ENCODE assay signal across 9 cellular contexts in genomic region chr20:50484271-50484976, GRCh38. TPM values are rescaled to one million over a fixed set of nuclear protein-coding genes. Genes with fewer than 3 reads are reported as not detected.
A peak's percentile ranks its signal among the peaks of the same experiment; 100 is the strongest.
DNase-seq lines count a peak whose midpoint lies in the region; ATAC-seq, FAIRE-seq and TF ChIP-seq lines count a peak whose summit lies in the region.
"Had no signal": no experiment of that assay in that cellular context is flagged by ENCODE, and none has a peak within 500 bp of the region (broad histone marks: within the 10 kb centered on the region; RNA-seq: fewer than 3 reads in every experiment).

No MANE protein-coding gene starts in this region.

- H3K4me1 Mint-ChIP-seq in CD14-positive monocyte (peaks cover 28% of the 10 kb centered on the region), astrocyte (ENCODE audit: low read depth, unreplicated experiment) (peaks cover 5% of the 10 kb centered on the region)

- no peaks in the 10 kb centered on the region for H3K79me2 ChIP-seq in astrocyte (ENCODE audit: insufficient read depth, low read length)

- no peak overlapping the region for H2AFZ ChIP-seq in astrocyte (ENCODE audit: low read depth, low read length)

- H3K9me3 ChIP-seq in astrocyte (ENCODE audit: insufficient read depth, low read depth, low read length) (no peaks in the 10 kb centered on the region), muscle layer of colon (ENCODE audit: low read length) (no peaks in the 10 kb centered on the region)

- H3K36me3 ChIP-seq in astrocyte (ENCODE audit: insufficient read depth, low read length) (no peaks in the 10 kb centered on the region), muscle layer of colon (ENCODE audit: insufficient read depth, low read length) (no peaks in the 10 kb centered on the region)

- H3K4me3 ChIP-seq in LNCaP clone FGC (ENCODE audit: low read depth, low read length), result peak overlapping the region; percentile 42; the same call in 1 of the 2 replicates
- no peak overlapping the region for H3K4me3 ChIP-seq in astrocyte (ENCODE audit: insufficient read depth, low read depth, low read length)
- peak overlapping the region in 1 of 2 donors; percentile 61 for H3K4me3 ChIP-seq in muscle layer of colon (ENCODE audit: low read depth in 1 of 2, low read length in 2 of 2)

- no peaks in the 10 kb centered on the region for H3K27me3 Mint-ChIP-seq in CD14-positive monocyte (ENCODE audit: low read depth in 3 of 3)
- H3K27me3 Mint-ChIP-seq in astrocyte (ENCODE audit: low read depth, unreplicated experiment), result peaks cover 11% of the 10 kb centered on the region

- H3K27ac ChIP-seq in astrocyte (ENCODE audit: low read depth, low read length), result no peak overlapping the region
- H3K27ac ChIP-seq in muscle layer of colon (ENCODE audit: low read depth, low read length), result peak overlapping the region; percentile 86

- H3K4me1 ChIP-seq in astrocyte (ENCODE audit: insufficient read depth, low read length), result no peaks in the 10 kb centered on the region
- H3K4me1 ChIP-seq in muscle layer of colon (ENCODE audit: insufficient read depth, low read length), result peaks cover 10% of the 10 kb centered on the region

- no peaks in the 10 kb centered on the region for H4K20me1 ChIP-seq in astrocyte (ENCODE audit: insufficient read depth, low read length)

- intact Hi-C loops in CD14-positive monocyte (cut with micrococcal nuclease), result no loop called here

- ATAC-seq in GM18867 (IDR thresholded peaks at IDR 0.05; ENCODE audit: unreplicated experiment) (no peak), left lobe of liver (no peak), HG02840 (IDR thresholded peaks at IDR 0.05; ENCODE audit: low FRiP score, unreplicated experiment) (no peak)

- H3K9me3 Mint-ChIP-seq in CD14-positive monocyte, result peaks cover 0 to 4% (median 1%) of the 10 kb centered on the region in 7 donors
- no peaks in the 10 kb centered on the region for H3K9me3 Mint-ChIP-seq in astrocyte (ENCODE audit: unreplicated experiment)

- no peak for DNase-seq in CD14-positive monocyte (ENCODE audit: low spot score)
- DNase-seq in LNCaP clone FGC (ENCODE audit: low read depth), result no peak
- DNase-seq in astrocyte (ENCODE audit: low read depth), result no peak
- no peak for DNase-seq in left lobe of liver (ENCODE audit: low spot score)
- no peak for DNase-seq in GM12891 (ENCODE audit: insufficient read length, low spot score)
- DNase-seq: stimulated activated CD4-positive, alpha-beta T cell treated with anti-CD3 and anti-CD28 coated beads, Interleukin-4, amount 100 ng/mL, for 4 hours had no signal

- TF ChIP-seq CTCF in CD14-positive monocyte (IDR thresholded peaks at IDR 0.05) (no peak), LNCaP clone FGC (IDR thresholded peaks at IDR 0.05; ENCODE audit: control insufficient read depth, extremely low read depth, insufficient read depth) (no peak), astrocyte (IDR thresholded peaks at IDR 0.05; ENCODE audit: insufficient read depth, low read depth, low read length) (no peak)

- H3K36me3 Mint-ChIP-seq in CD14-positive monocyte (no peaks in the 10 kb centered on the region), astrocyte (ENCODE audit: low read depth, unreplicated experiment) (no peaks in the 10 kb centered on the region)

- FAIRE-seq in astrocyte (lab: Jason Lieb, UNC) (no peak), GM12891 (lab: Jason Lieb, UNC) (no peak)

- no peak for TF ChIP-seq POLR2A in GM12891 (IDR thresholded peaks at IDR 0.05; ENCODE audit: low read depth, low read length)

- H3K4me3 Mint-ChIP-seq in CD14-positive monocyte (peak overlapping the region; percentile 83 to 96), astrocyte (ENCODE audit: unreplicated experiment) (no peak overlapping the region)

- H3K27ac Mint-ChIP-seq in CD14-positive monocyte (peak overlapping the region; percentile 96 to 99 (median 98)), astrocyte (ENCODE audit: unreplicated experiment) (no peak overlapping the region)

- H3K27me3 ChIP-seq in astrocyte (ENCODE audit: insufficient read depth, low read length), result no peaks in the 10 kb centered on the region
- H3K27me3 ChIP-seq in muscle layer of colon (ENCODE audit: control insufficient read depth in 1 of 2, insufficient read depth in 2 of 2, low read length in 2 of 2), result no peaks in the 10 kb centered on the region

- H3K9ac ChIP-seq in astrocyte (ENCODE audit: low read length), result peak overlapping the region; percentile 47
- peak overlapping the region; percentile 68 for H3K9ac ChIP-seq in muscle layer of colon (ENCODE audit: low read length)

- H3K4me2 ChIP-seq in astrocyte (ENCODE audit: low read length), result peak overlapping the region; percentile 71

TF ChIP-seq in GM12891, 5 proteins besides CTCF, POLR2A, EP300 and RAD21:
- TF ChIP-seq PAX5 (IDR thresholded peaks at IDR 0.05; ENCODE audit: insufficient read depth, low read length, severe bottlenecking) (no peak), SPI1 (IDR thresholded peaks at IDR 0.05; ENCODE audit: low read depth, low read length) (no peak), POU2F2 (IDR thresholded peaks at IDR 0.05; ENCODE audit: low read depth, low read length) (no peak), POLR2AphosphoS5 (IDR thresholded peaks at IDR 0.05; ENCODE audit: low read depth, low read length) (no peak), TAF1 (IDR thresholded peaks at IDR 0.05; ENCODE audit: low read depth, low read length) (no peak)

RNA-seq across cellular contexts. Expression of gene PTPN1, which starts 25.8 kb away (rescaled TPM):
- polyA plus RNA-seq in CD14-positive monocyte, result 10 to 100 TPM; 12.4 to 19.1 TPM
- total RNA-seq in astrocyte (60.6 and 64.9 TPM in 2 replicates), left lobe of liver (8.9 TPM)
- polyA plus RNA-seq in GM12891 (2012; ENCODE audit: low read depth, missing spikeins), result 34.6 TPM
